In genomic region chr9:131627846-131628820, GRCh38 we compare ENCODE assay signal across 9 cellular contexts.
DNase-seq lines count a peak whose midpoint lies in the region; ATAC-seq and TF ChIP-seq lines count a peak whose summit lies in the region.
"Had no signal": no experiment of that assay in that cellular context is flagged by ENCODE, and none has a peak within 500 bp of the region (broad histone marks: within the 10 kb centered on the region; RNA-seq: fewer than 3 reads in every experiment).

No MANE protein-coding gene starts in this region.

- no peaks in the 10 kb centered on the region for H3K27me3 ChIP-seq in neuronal stem cell (ENCODE audit: control insufficient read depth in 3 of 3, insufficient read depth in 3 of 3, low read depth in 1 of 3, low read length in 3 of 3)

- H4K91ac ChIP-seq in neuronal stem cell (ENCODE audit: low read depth, low read length, poor library complexity) = no peak overlapping the region

- peak overlapping the region; percentile 27 for H3K18ac ChIP-seq in neuronal stem cell (ENCODE audit: low read length)

- no peak overlapping the region for H2AK5ac ChIP-seq in neuronal stem cell (ENCODE audit: low read depth, low read length)

- no peak overlapping the region for H2BK12ac ChIP-seq in neuronal stem cell (ENCODE audit: low read length)

- no peak overlapping the region for H4K8ac ChIP-seq in neuronal stem cell (ENCODE audit: low read depth, low read length)

- peaks cover 12 to 52% of the 10 kb centered on the region in 2 donors for H3K36me3 ChIP-seq in neuronal stem cell (replicated peaks in 1 of 2; ENCODE audit: control insufficient read depth in 2 of 2, insufficient read depth in 2 of 2, low read length in 2 of 2)

- no peak overlapping the region for H3K23ac ChIP-seq in neuronal stem cell (ENCODE audit: low read depth, low read length, poor library complexity)

- no peak overlapping the region for H2BK120ac ChIP-seq in neuronal stem cell (ENCODE audit: low read depth, low read length)

- no peak overlapping the region for H3K14ac ChIP-seq in neuronal stem cell (ENCODE audit: low read length)

- H3K27me3 Mint-ChIP-seq in T-helper 1 cell treated with Interleukin-12 subunit alpha and Interleukin-12 subunit beta and Interleukin-4 antibody, amounts not matched to agents 30 μg/mL and 1 μg/mL, for 36 hours (ENCODE audit: low read depth) = no peaks in the 10 kb centered on the region
- H3K27me3 Mint-ChIP-seq in central memory CD8-positive, alpha-beta T cell = no peaks in the 10 kb centered on the region

- H2BK5ac ChIP-seq in neuronal stem cell (ENCODE audit: low read length) = no peak overlapping the region

- no peak overlapping the region for H3K4me2 ChIP-seq in neuronal stem cell (ENCODE audit: insufficient read depth, low read length, poor library complexity, severe bottlenecking)
- H3K4me2 ChIP-seq: KMS-11 had no signal

- no peak overlapping the region for H3K4me3 ChIP-seq in neuronal stem cell (ENCODE audit: low read length in 2 of 2)

- peak; percentile 59 to 87 for DNase-seq in central memory CD8-positive, alpha-beta T cell (ENCODE audit: low spot score in 2 of 2)
- DNase-seq in neuronal stem cell (ENCODE audit: low spot score) (no peak), GM20000 (ENCODE audit: low spot score) (no peak), middle frontal gyrus (ENCODE audit: extremely low spot score, low spot score) (no peak), OCI-M2 (lab: John Stamatoyannopoulos, UW; ENCODE audit: unreplicated experiment) (no peak)

- ATAC-seq in GM21526 (IDR thresholded peaks at IDR 0.05; ENCODE audit: low FRiP score, unreplicated experiment) (peak; percentile 47), GM18858 (IDR thresholded peaks at IDR 0.05; ENCODE audit: unreplicated experiment) (no peak)
- ATAC-seq in central memory CD8-positive, alpha-beta T cell (replicated peaks; ENCODE audit: extremely low read depth, poor library complexity, severe bottlenecking) = peak; percentile 88

- peak overlapping the region; percentile 91 for H3K27ac Mint-ChIP-seq in T-helper 1 cell treated with Interleukin-12 subunit alpha and Interleukin-12 subunit beta and Interleukin-4 antibody, amounts not matched to agents 30 μg/mL and 1 μg/mL, for 36 hours
- H3K27ac Mint-ChIP-seq in central memory CD8-positive, alpha-beta T cell (ENCODE audit: low read depth) = peak overlapping the region; percentile 97

- no peak for TF ChIP-seq CTCF in GM20000 (IDR thresholded peaks at IDR 0.05; ENCODE audit: extremely low read depth, missing control alignments)

- no peak overlapping the region for H3K27ac ChIP-seq in neuronal stem cell (replicated peaks; ENCODE audit: low read length)
- H3K27ac ChIP-seq: KMS-11 had no signal

- WGBS in neuronal stem cell (ENCODE audit: extremely low coverage in 2 of 2, insufficient read length in 2 of 2, insufficient replicate concordance in 1 of 2), 2 donors = 100% methylated on average over 1 of the region's 28 CpGs; no CpG with 5 or more reads in 1 of the 2 donors

- no peak overlapping the region for H3K9ac ChIP-seq in neuronal stem cell (ENCODE audit: low read depth, low read length, poor library complexity)
- H3K9ac ChIP-seq: KMS-11 had no signal

- H3K4ac ChIP-seq in neuronal stem cell (ENCODE audit: low read length) = no peak overlapping the region

- no peaks in the 10 kb centered on the region for H3K9me3 Mint-ChIP-seq in T-helper 1 cell treated with Interleukin-12 subunit alpha and Interleukin-12 subunit beta and Interleukin-4 antibody, amounts not matched to agents 30 μg/mL and 1 μg/mL, for 36 hours
- no peaks in the 10 kb centered on the region for H3K9me3 Mint-ChIP-seq in central memory CD8-positive, alpha-beta T cell

- no peak overlapping the region for H3K4me3 Mint-ChIP-seq in T-helper 1 cell treated with Interleukin-12 subunit alpha and Interleukin-12 subunit beta and Interleukin-4 antibody, amounts not matched to agents 30 μg/mL and 1 μg/mL, for 36 hours
- peak overlapping the region; percentile 75 for H3K4me3 Mint-ChIP-seq in central memory CD8-positive, alpha-beta T cell

- H2BK15ac ChIP-seq in neuronal stem cell (ENCODE audit: low read length) = no peak overlapping the region

- H3K4me1 Mint-ChIP-seq in T-helper 1 cell treated with Interleukin-12 subunit alpha and Interleukin-12 subunit beta and Interleukin-4 antibody, amounts not matched to agents 30 μg/mL and 1 μg/mL, for 36 hours (ENCODE audit: low read depth) = peaks cover 49% of the 10 kb centered on the region
- H3K4me1 Mint-ChIP-seq in central memory CD8-positive, alpha-beta T cell = peaks cover 50% of the 10 kb centered on the region

- H2AFZ ChIP-seq in neuronal stem cell (ENCODE audit: low read length) = no peak overlapping the region

- H3K9me3 ChIP-seq in neuronal stem cell (replicated peaks in 1 of 2; ENCODE audit: control insufficient read depth in 2 of 2, insufficient read depth in 1 of 2, low read depth in 1 of 2, low read length in 2 of 2) = peaks cover 0 to 2% of the 10 kb centered on the region in 2 donors

- no peaks in the 10 kb centered on the region for H3K79me1 ChIP-seq in neuronal stem cell (ENCODE audit: low read depth, low read length)

- H3K36me3 Mint-ChIP-seq in T-helper 1 cell treated with Interleukin-12 subunit alpha and Interleukin-12 subunit beta and Interleukin-4 antibody, amounts not matched to agents 30 μg/mL and 1 μg/mL, for 36 hours (ENCODE audit: low read depth) = peaks cover 53% of the 10 kb centered on the region
- peaks cover 36% of the 10 kb centered on the region for H3K36me3 Mint-ChIP-seq in central memory CD8-positive, alpha-beta T cell (ENCODE audit: insufficient read depth)

- H3K4me1 ChIP-seq in neuronal stem cell (ENCODE audit: control insufficient read depth in 2 of 2, insufficient read depth in 1 of 2, low read depth in 1 of 2, low read length in 2 of 2) = peaks cover 0 to 19% of the 10 kb centered on the region in 2 donors

Comparison
In these comparisons a context has a peak if more than half of its experiments do, and no peak if none do; other contexts are left out.
1. DNase-seq: peak in central memory CD8-positive, alpha-beta T cell (2 of 2); none in neuronal stem cell (single experiment), GM20000 (single experiment), middle frontal gyrus (single experiment) and OCI-M2 (single experiment).